25 cellular contexts compared by ENCODE assay signal in the genomic region with DNA sequence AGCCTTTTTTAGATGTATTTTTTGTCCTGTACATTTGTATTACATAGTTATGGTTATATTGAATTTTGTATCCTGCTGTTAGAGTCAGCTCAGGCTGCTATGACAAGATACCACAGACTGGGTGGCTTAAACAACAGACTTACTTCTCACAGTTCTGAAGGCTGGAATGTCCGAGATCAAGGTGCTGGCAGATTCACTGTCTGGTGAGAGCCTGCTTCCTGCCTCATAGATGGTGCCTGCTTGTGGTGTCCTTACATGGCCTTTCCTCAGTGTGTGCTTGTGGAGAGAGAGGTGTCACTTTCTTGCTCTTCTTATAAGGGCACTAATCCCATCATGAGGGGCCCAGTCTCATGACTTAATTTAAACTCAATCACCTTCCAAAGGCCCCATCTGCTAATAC. TPM values are rescaled to one million over a fixed set of nuclear protein-coding genes. Genes with fewer than 3 reads are reported as not detected.
A peak's percentile ranks its signal among the peaks of the same experiment; 100 is the strongest.
DNase-seq lines count a peak whose midpoint lies in the region; ATAC-seq and TF ChIP-seq lines count a peak whose summit lies in the region.
"Had no signal": no experiment of that assay in that cellular context is flagged by ENCODE, and none has a peak within 500 bp of the region (broad histone marks: within the 10 kb centered on the region; RNA-seq: fewer than 3 reads in every experiment).

No MANE protein-coding gene starts in this region.

- no peak overlapping the region for H3K27ac Mint-ChIP-seq in GM23338

- no peaks in the 10 kb centered on the region; the same call in 2 of the 3 replicates for H3K36me3 Mint-ChIP-seq in GM23338 (ENCODE audit: low read depth)

- H3K9me3 Mint-ChIP-seq in GM23338, result no peaks in the 10 kb centered on the region
- H3K9me3 Mint-ChIP-seq: naive B cell had no signal

- no peaks in the 10 kb centered on the region for H3F3A ChIP-seq in GM23338 (replicated peaks; ENCODE audit: low read depth)

- H3K4me2 ChIP-seq in DND-41 (ENCODE audit: insufficient read depth, low read length) (no peak overlapping the region), GM23338 (no peak overlapping the region), OCI-LY7 (ENCODE audit: low read length) (peak overlapping the region; percentile 65; the same call in 1 of the 2 replicates)

- H3K27me3 Mint-ChIP-seq in GM23338 (ENCODE audit: insufficient read depth, low read depth, poor library complexity), result peaks cover 3% of the 10 kb centered on the region

- no peak overlapping the region for H3K27ac ChIP-seq in DND-41 (ENCODE audit: low read length)
- H3K27ac ChIP-seq in GM23338 (ENCODE audit: low read depth), result no peak overlapping the region
- H3K27ac ChIP-seq in OCI-LY7 (ENCODE audit: low read depth, low read length, poor library complexity, severe bottlenecking), result peak overlapping the region; percentile 1
- H3K27ac ChIP-seq: heart left ventricle, ovary, testis, VCaP had no signal

- H3K4me1 ChIP-seq in DND-41 (ENCODE audit: insufficient read depth, low read length) (peaks cover 20% of the 10 kb centered on the region), GM23338 (ENCODE audit: insufficient read depth) (no peaks in the 10 kb centered on the region), OCI-LY7 (ENCODE audit: insufficient read depth, low read length, poor library complexity, severe bottlenecking) (peaks cover 61% of the 10 kb centered on the region)
- H3K4me1 ChIP-seq: Caco-2, testis had no signal

- H2AFZ ChIP-seq in DND-41 (ENCODE audit: low read depth, low read length) (no peak overlapping the region), GM23338 (peak overlapping the region; percentile 58; the same call in 1 of the 2 replicates), OCI-LY7 (ENCODE audit: low read length) (peak overlapping the region; percentile 94)

- intact Hi-C loops in OCI-LY7 (cut with micrococcal nuclease; ENCODE audit: unreplicated experiment), result loop anchor here (5.0 kb wide), 1 partner anchor 244 kb away; no protein-coding TSS in a partner anchor

- DNase-seq in DND-41 (no peak), GM23338 (ENCODE audit: low spot score) (no peak), OCI-LY7 (ENCODE audit: low spot score) (peak; percentile 39), islet precursor cell (peak; percentile 86), NAMALWA (ENCODE audit: low spot score) (no peak)
- DNase-seq: activated CD4-positive, alpha-beta T cell treated with anti-CD3 and anti-CD28 coated beads, Interleukin-2, amount 50 U/mL, for 4 hours; activated gamma-delta T cell; activated T-cell treated with anti-CD3 and anti-CD28 coated beads for 4 hours; C1 segment of cervical spinal cord; Caco-2; DMS79 treated with DMSO at 0.1 percent for 48 hours; heart left ventricle; naive B cell; NCI-H1694; ovary; RPMI8226; stimulated activated CD4-positive, alpha-beta T cell treated with anti-CD3 and anti-CD28 coated beads, Interleukin-12 subunit alpha, Interleukin-12 subunit beta, amount 100 ng/mL, for 4 hours; stimulated activated CD4-positive, alpha-beta T cell treated with anti-CD3 and anti-CD28 coated beads, Interleukin-4, amount 100 ng/mL, for 4 hours; stimulated activated naive CD4-positive, alpha-beta T cell treated with Interleukin-2 at 50 U/mL for 16 hours; testis had no signal

- H3K79me2 ChIP-seq in DND-41 (ENCODE audit: insufficient read depth, low read length) (no peaks in the 10 kb centered on the region), GM23338 (replicated peaks; ENCODE audit: insufficient read depth) (no peaks in the 10 kb centered on the region), OCI-LY7 (ENCODE audit: insufficient read depth, low read depth, low read length) (no peaks in the 10 kb centered on the region)

- CTCF ChIA-PET in OCI-LY7 (lab: Charles Lee; ENCODE audit: unreplicated experiment), result interaction anchor here (0.6 kb wide), 1 partner anchor 757 kb away, joined by 3 read pairs; no protein-coding TSS in a partner anchor

- H3K9ac ChIP-seq in DND-41 (ENCODE audit: low read depth, low read length), result no peak overlapping the region

- no TSS peak for BruUV-seq in OCI-LY7 (replicated peaks; lab: Mats Ljungman, UMichigan)

- POLR2A ChIA-PET in OCI-LY7 (lab: Charles Lee), result interaction anchor here (0.5 to 2.6 kb wide), 5 partner anchors 10 to 57 kb away, joined by 4 to 10 read pairs (median 5); no protein-coding TSS in a partner anchor

- H4K20me1 ChIP-seq in DND-41 (ENCODE audit: insufficient read depth, low read length), result no peaks in the 10 kb centered on the region
- H4K20me1 ChIP-seq in GM23338 (replicated peaks; ENCODE audit: insufficient read depth), result no peaks in the 10 kb centered on the region
- no peaks in the 10 kb centered on the region for H4K20me1 ChIP-seq in OCI-LY7 (ENCODE audit: insufficient read depth, low read length)

- TF ChIP-seq CTCF in DND-41 (IDR thresholded peaks at IDR 0.05; ENCODE audit: borderline replicate concordance, extremely low read depth, low read length, poor library complexity, severe bottlenecking) (no peak), GM23338 (conservative IDR thresholded peaks at IDR 0.05; ENCODE audit: low read depth in 2 of 2) (no peak), OCI-LY7 (conservative IDR thresholded peaks at IDR 0.05; ENCODE audit: low read length) (no peak)

- H3K4me3 Mint-ChIP-seq in GM23338, result no peak overlapping the region
- H3K4me3 Mint-ChIP-seq: naive B cell had no signal

- H3K4me3 ChIP-seq in DND-41 (ENCODE audit: low read depth in 1 of 2, low read length in 2 of 2) (no peak overlapping the region), GM23338 (no peak overlapping the region), OCI-LY7 (ENCODE audit: low read depth, low read length, poor library complexity, severe bottlenecking) (no peak overlapping the region)
- H3K4me3 ChIP-seq: heart left ventricle, K562, ovary, testis had no signal

- H3K36me3 ChIP-seq in DND-41 (ENCODE audit: insufficient read depth, low read length) (no peaks in the 10 kb centered on the region), GM23338 (ENCODE audit: insufficient read depth) (no peaks in the 10 kb centered on the region), OCI-LY7 (ENCODE audit: insufficient read depth, low read length) (no peaks in the 10 kb centered on the region)
- H3K36me3 ChIP-seq: heart left ventricle, ovary had no signal

- no peaks in the 10 kb centered on the region for H3K27me3 ChIP-seq in DND-41 (ENCODE audit: insufficient read depth, low read length, poor library complexity)
- H3K27me3 ChIP-seq in GM23338 (ENCODE audit: insufficient read depth), result no peaks in the 10 kb centered on the region
- H3K27me3 ChIP-seq: heart left ventricle, ovary, testis had no signal

- peaks cover 7% of the 10 kb centered on the region; the same call in 2 of the 3 replicates for H3K4me1 Mint-ChIP-seq in GM23338

- ATAC-seq in DND-41 (ENCODE audit: insufficient read depth, low read depth) (peak; percentile 21; the same call in 1 of the 3 replicates), GM23338 (no peak; the same call in 2 of the 3 replicates), GM21825 (IDR thresholded peaks at IDR 0.05; ENCODE audit: unreplicated experiment) (no peak), HG03159 (IDR thresholded peaks at IDR 0.05; ENCODE audit: unreplicated experiment) (no peak)
- ATAC-seq: K562, left lobe of liver had no signal

- H3K9me2 ChIP-seq in GM23338 (ENCODE audit: insufficient read depth), result no peaks in the 10 kb centered on the region; the same call in none of the 2 replicates
- H3K9me2 ChIP-seq in OCI-LY7 (ENCODE audit: insufficient read depth, low read length), result no peaks in the 10 kb centered on the region

- H3K9me3 ChIP-seq in DND-41 (ENCODE audit: insufficient read depth, low read length, severe bottlenecking), result no peaks in the 10 kb centered on the region
- no peaks in the 10 kb centered on the region for H3K9me3 ChIP-seq in OCI-LY7 (ENCODE audit: low read length)
- H3K9me3 ChIP-seq: Caco-2, heart left ventricle, ovary, testis had no signal

TF ChIP-seq in GM23338, 12 proteins besides CTCF, POLR2A, EP300 and RAD21 (continues in another document):
- TF ChIP-seq ZNF114 (CRISPR knock-in tag; IDR thresholded peaks at IDR 0.05) (no peak), NANOG (IDR thresholded peaks at IDR 0.05; ENCODE audit: borderline replicate concordance) (no peak), STAT1 (IDR thresholded peaks at IDR 0.05; ENCODE audit: unreplicated experiment) (no peak), POLR2AphosphoS5 (IDR thresholded peaks at IDR 0.05; ENCODE audit: low read depth) (no peak), JUNB (IDR thresholded peaks at IDR 0.05; ENCODE audit: unreplicated experiment) (no peak), EZH2 (IDR thresholded peaks at IDR 0.05; ENCODE audit: low read depth, unreplicated experiment) (no peak), EZH2phosphoT487 (IDR thresholded peaks at IDR 0.05; ENCODE audit: unreplicated experiment) (no peak)
- TF ChIP-seq, protein P1, sequence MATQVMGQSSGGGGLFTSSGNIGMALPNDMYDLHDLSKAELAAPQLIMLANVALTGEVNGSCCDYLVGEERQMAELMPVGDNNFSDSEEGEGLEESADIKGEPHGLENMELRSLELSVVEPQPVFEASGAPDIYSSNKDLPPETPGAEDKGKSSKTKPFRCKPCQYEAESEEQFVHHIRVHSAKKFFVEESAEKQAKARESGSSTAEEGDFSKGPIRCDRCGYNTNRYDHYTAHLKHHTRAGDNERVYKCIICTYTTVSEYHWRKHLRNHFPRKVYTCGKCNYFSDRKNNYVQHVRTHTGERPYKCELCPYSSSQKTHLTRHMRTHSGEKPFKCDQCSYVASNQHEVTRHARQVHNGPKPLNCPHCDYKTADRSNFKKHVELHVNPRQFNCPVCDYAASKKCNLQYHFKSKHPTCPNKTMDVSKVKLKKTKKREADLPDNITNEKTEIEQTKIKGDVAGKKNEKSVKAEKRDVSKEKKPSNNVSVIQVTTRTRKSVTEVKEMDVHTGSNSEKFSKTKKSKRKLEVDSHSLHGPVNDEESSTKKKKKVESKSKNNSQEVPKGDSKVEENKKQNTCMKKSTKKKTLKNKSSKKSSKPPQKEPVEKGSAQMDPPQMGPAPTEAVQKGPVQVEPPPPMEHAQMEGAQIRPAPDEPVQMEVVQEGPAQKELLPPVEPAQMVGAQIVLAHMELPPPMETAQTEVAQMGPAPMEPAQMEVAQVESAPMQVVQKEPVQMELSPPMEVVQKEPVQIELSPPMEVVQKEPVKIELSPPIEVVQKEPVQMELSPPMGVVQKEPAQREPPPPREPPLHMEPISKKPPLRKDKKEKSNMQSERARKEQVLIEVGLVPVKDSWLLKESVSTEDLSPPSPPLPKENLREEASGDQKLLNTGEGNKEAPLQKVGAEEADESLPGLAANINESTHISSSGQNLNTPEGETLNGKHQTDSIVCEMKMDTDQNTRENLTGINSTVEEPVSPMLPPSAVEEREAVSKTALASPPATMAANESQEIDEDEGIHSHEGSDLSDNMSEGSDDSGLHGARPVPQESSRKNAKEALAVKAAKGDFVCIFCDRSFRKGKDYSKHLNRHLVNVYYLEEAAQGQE (IDR thresholded peaks at IDR 0.05; ENCODE audit: unreplicated experiment), result no peak

RNA-seq across cellular contexts. Expression of gene MYSM1, which starts 23.1 kb away (rescaled TPM):
- total RNA-seq in GM23338 (2014; rRNA removed; shearing (Covaris generic)), result 109 and 126 TPM in 2 replicates
- polyA plus RNA-seq in GM23338 (2016; fragmentation: Nextera tagmentation; extraction: Ambion mirVana), result 66.0 and 70.3 TPM in 2 replicates
- 21.3 and 23.9 TPM in 2 replicates for total RNA-seq in OCI-LY7 (2014; rRNA removed; shearing (Covaris generic))
- 48.8 and 53.2 TPM in 2 replicates for total RNA-seq in OCI-LY7 (2022)

Comparison
In these comparisons a context has a peak if more than half of its experiments do, and no peak if none do; other contexts are left out.
1. DNase-seq: peak in OCI-LY7 (single experiment) and islet precursor cell (single experiment); none in DND-41 (single experiment), GM23338 (single experiment) and NAMALWA (single experiment).